28 cellular contexts compared by ENCODE assay signal in the genomic region with DNA sequence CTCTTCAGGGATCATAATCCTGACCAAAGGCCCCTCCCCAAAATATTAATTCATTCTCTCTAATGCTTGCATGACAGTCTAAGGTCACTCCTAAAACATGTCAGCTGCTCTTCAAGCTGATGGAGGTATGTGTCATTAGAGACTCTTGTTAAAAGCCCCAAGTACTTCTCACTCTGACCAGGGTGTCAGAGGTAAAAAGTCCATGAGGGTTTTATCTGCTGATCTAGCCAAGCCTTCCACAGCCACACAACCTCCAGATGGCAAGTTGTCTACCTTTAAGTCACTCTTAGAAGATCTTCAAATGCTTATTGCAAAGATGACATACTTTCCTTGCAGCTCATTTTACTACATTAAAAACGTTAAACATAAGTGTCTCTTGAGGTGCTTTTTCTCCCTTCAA.
"Had no signal": no experiment of that assay in that cellular context is flagged by ENCODE, and none has a peak within 500 bp of the region (broad histone marks: within the 10 kb centered on the region; RNA-seq: fewer than 3 reads in every experiment).

No MANE protein-coding gene starts in this region.

- H3K4me3 ChIP-seq: adrenal gland, body of pancreas, esophagus muscularis mucosa, gastrocnemius medialis, heart left ventricle had no signal

- H3K4me1 ChIP-seq: gastrocnemius medialis, heart left ventricle had no signal

- H3K36me3 ChIP-seq: adrenal gland, esophagus muscularis mucosa, gastrocnemius medialis, heart left ventricle, WERI-Rb-1 had no signal

- H3K9me3 ChIP-seq: adrenal gland, body of pancreas, esophagus muscularis mucosa, gastrocnemius medialis, heart left ventricle had no signal

- H3K27me3 ChIP-seq: adrenal gland, body of pancreas, esophagus muscularis mucosa, foreskin keratinocyte, gastrocnemius medialis, heart left ventricle had no signal

- DNase-seq: activated B cell treated with CpG ODN at 0.5 μM for 24 hours; activated CD4-positive, alpha-beta T cell treated with anti-CD3 and anti-CD28 coated beads for 48 hours; activated CD4-positive, alpha-beta T cell treated with anti-CD3 and anti-CD28 coated beads, Interleukin-2, amount 50 U/mL, for 1 hour; activated CD4-positive, alpha-beta T cell treated with anti-CD3 and anti-CD28 coated beads, Interleukin-2, amount 50 U/mL, for 48 hours; activated CD8-positive, alpha-beta memory T cell treated with anti-CD3 and anti-CD28 coated beads for 24 hours; activated CD8-positive, alpha-beta T cell treated with anti-CD3 and anti-CD28 coated beads for 36 hours; activated effector memory CD4-positive, alpha-beta T cell treated with anti-CD3 and anti-CD28 coated beads, Interleukin-2, amount 50 U/mL, for 16 hours; activated naive CD4-positive, alpha-beta T cell treated with anti-CD3 and anti-CD28 coated beads for 36 hours; activated naive CD8-positive, alpha-beta T cell treated with anti-CD3 and anti-CD28 coated beads for 36 hours; activated naive CD8-positive, alpha-beta T cell treated with anti-CD3 and anti-CD28 coated beads, Interleukin-2, amount 50 U/mL, for 24 hours; activated T-cell treated with anti-CD3 and anti-CD28 coated beads, Interleukin-2, amount 50 U/mL, for 4 hours; adrenal gland; amygdala; aorta; body of pancreas; caudate nucleus; cortex of kidney; dermis blood vessel endothelial cell; effector CD4-positive, alpha-beta T cell; effector memory CD8-positive, alpha-beta T cell; erythroblast; foreskin keratinocyte; gastrocnemius medialis; glutamatergic neuron; heart left ventricle; T1000; WERI-Rb-1 had no signal

- H3K27ac ChIP-seq: adrenal gland, body of pancreas, esophagus muscularis mucosa, foreskin keratinocyte, gastrocnemius medialis, heart left ventricle, WERI-Rb-1 had no signal
